In the genomic region with DNA sequence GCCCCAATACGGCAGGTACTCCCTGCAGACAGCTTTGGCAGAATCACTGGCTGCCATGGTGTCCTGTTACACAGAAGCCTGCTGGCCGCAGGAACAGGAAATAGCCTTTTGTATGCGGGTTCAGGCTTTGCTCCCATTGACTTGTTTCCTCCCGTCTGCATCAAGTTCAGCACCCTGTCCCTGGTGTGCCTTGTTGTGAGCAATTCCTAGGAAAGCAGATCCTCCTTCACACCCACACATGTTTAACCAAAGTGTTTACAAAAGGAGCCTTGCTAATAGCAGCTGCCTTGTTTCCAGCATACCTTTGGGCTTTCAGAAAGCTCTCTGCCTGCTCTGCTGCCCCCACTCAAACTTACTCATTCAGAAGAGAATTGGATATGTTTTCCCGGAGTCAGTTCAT, we compare ENCODE assay signal across 10 cellular contexts.
DNase-seq lines count a peak whose midpoint lies in the region; ATAC-seq and TF ChIP-seq lines count a peak whose summit lies in the region.
"Had no signal": no experiment of that assay in that cellular context is flagged by ENCODE, and none has a peak within 500 bp of the region (broad histone marks: within the 10 kb centered on the region; RNA-seq: fewer than 3 reads in every experiment).

No MANE protein-coding gene starts in this region.

- no peaks in the 10 kb centered on the region for H3K27me3 Mint-ChIP-seq in naive thymus-derived CD4-positive, alpha-beta T cell
- no peaks in the 10 kb centered on the region for H3K27me3 Mint-ChIP-seq in natural killer cell (ENCODE audit: low read depth in 2 of 2)

- H3K36me3 ChIP-seq in mucosa of descending colon (ENCODE audit: low read depth) = no peaks in the 10 kb centered on the region
- no peaks in the 10 kb centered on the region for H3K36me3 ChIP-seq in effector memory CD4-positive, alpha-beta T cell (ENCODE audit: control insufficient read depth, insufficient read depth, low read length)
- no peaks in the 10 kb centered on the region for H3K36me3 ChIP-seq in naive thymus-derived CD4-positive, alpha-beta T cell (ENCODE audit: control insufficient read depth in 2 of 3, insufficient read depth in 3 of 3, low read length in 3 of 3)
- H3K36me3 ChIP-seq: pancreas had no signal

- H3K4me3 ChIP-seq in cardiac fibroblast (replicated peaks in 1 of 2; ENCODE audit: low read depth in 2 of 2, low read length in 2 of 2) (no peak overlapping the region), mucosa of descending colon (no peak overlapping the region)
- no peak overlapping the region for H3K4me3 ChIP-seq in effector memory CD4-positive, alpha-beta T cell (ENCODE audit: insufficient read depth, low read depth, low read length, poor library complexity, severe bottlenecking)
- H3K4me3 ChIP-seq in naive thymus-derived CD4-positive, alpha-beta T cell (ENCODE audit: low read length) = no peak overlapping the region
- H3K4me3 ChIP-seq: pancreas had no signal

- H3K4me3 Mint-ChIP-seq in naive thymus-derived CD4-positive, alpha-beta T cell = peak overlapping the region in 1 of 10 donors; percentile 15
- no peak overlapping the region for H3K4me3 Mint-ChIP-seq in natural killer cell

- peaks cover 0 to 33% (median 17%) of the 10 kb centered on the region in 7 donors for H3K4me1 Mint-ChIP-seq in naive thymus-derived CD4-positive, alpha-beta T cell
- no peaks in the 10 kb centered on the region for H3K4me1 Mint-ChIP-seq in natural killer cell

- H3K9me3 Mint-ChIP-seq in naive thymus-derived CD4-positive, alpha-beta T cell = peaks cover 0 to 2% (median 0%) of the 10 kb centered on the region in 11 donors
- H3K9me3 Mint-ChIP-seq in natural killer cell = no peaks in the 10 kb centered on the region

- peak; percentile 53 for DNase-seq in COLO668 (lab: John Stamatoyannopoulos, UW; ENCODE audit: unreplicated experiment)
- peak; percentile 96 for DNase-seq in LHCN-M2 (ENCODE audit: low read depth)
- peak; percentile 71 to 75 for DNase-seq in cardiac fibroblast (ENCODE audit: low read depth in 2 of 2)
- no peak for DNase-seq in mucosa of descending colon
- no peak for DNase-seq in substantia nigra (lab: John Stamatoyannopoulos, UW)
- no peak for DNase-seq in effector memory CD4-positive, alpha-beta T cell
- DNase-seq in naive thymus-derived CD4-positive, alpha-beta T cell = no peak
- no peak for DNase-seq in natural killer cell
- DNase-seq: central memory CD4-positive, alpha-beta T cell had no signal

- H3K27ac ChIP-seq in substantia nigra (ENCODE audit: low read depth, low read length, poor library complexity, severe bottlenecking) = no peak overlapping the region
- H3K27ac ChIP-seq in effector memory CD4-positive, alpha-beta T cell (ENCODE audit: insufficient read depth, low read length, poor library complexity, severe bottlenecking) = no peak overlapping the region
- H3K27ac ChIP-seq in naive thymus-derived CD4-positive, alpha-beta T cell (ENCODE audit: low read depth, low read length) = no peak overlapping the region
- H3K27ac ChIP-seq: pancreas had no signal

- CTCF ChIA-PET in naive thymus-derived CD4-positive, alpha-beta T cell (lab: Charles Lee) = interaction anchor here (1.2 kb wide), 1 partner anchor 65 kb away, joined by 4 read pairs; no protein-coding TSS in a partner anchor

- H3K27me3 ChIP-seq in effector memory CD4-positive, alpha-beta T cell (replicated peaks; ENCODE audit: control insufficient read depth, insufficient read depth, low read length, poor library complexity, severe bottlenecking) = no peaks in the 10 kb centered on the region
- no peaks in the 10 kb centered on the region for H3K27me3 ChIP-seq in naive thymus-derived CD4-positive, alpha-beta T cell (ENCODE audit: control insufficient read depth in 2 of 2, insufficient read depth in 2 of 2, low read length in 2 of 2)

- H3K27ac Mint-ChIP-seq in naive thymus-derived CD4-positive, alpha-beta T cell = no peak overlapping the region
- H3K27ac Mint-ChIP-seq in natural killer cell = no peak overlapping the region

- TF ChIP-seq CTCF in cardiac fibroblast (IDR thresholded peaks at IDR 0.05; ENCODE audit: low read depth, low read length) = no peak
- no peak for TF ChIP-seq CTCF in mucosa of descending colon (IDR thresholded peaks at IDR 0.05)
- no peak for TF ChIP-seq CTCF in natural killer cell (IDR thresholded peaks at IDR 0.05)

- no peaks in the 10 kb centered on the region for H3K4me1 ChIP-seq in mucosa of descending colon (ENCODE audit: low read depth)
- H3K4me1 ChIP-seq in effector memory CD4-positive, alpha-beta T cell (ENCODE audit: control insufficient read depth, insufficient read depth, low read length, poor library complexity, severe bottlenecking) = no peaks in the 10 kb centered on the region
- no peaks in the 10 kb centered on the region for H3K4me1 ChIP-seq in naive thymus-derived CD4-positive, alpha-beta T cell (ENCODE audit: control insufficient read depth in 2 of 2, insufficient read depth in 2 of 2, low read length in 2 of 2)
- H3K4me1 ChIP-seq: pancreas had no signal

- H3K9me3 ChIP-seq in mucosa of descending colon = no peaks in the 10 kb centered on the region
- no peaks in the 10 kb centered on the region for H3K9me3 ChIP-seq in effector memory CD4-positive, alpha-beta T cell (ENCODE audit: control insufficient read depth, low read length)
- no peaks in the 10 kb centered on the region for H3K9me3 ChIP-seq in naive thymus-derived CD4-positive, alpha-beta T cell (ENCODE audit: control insufficient read depth in 2 of 3, low read length in 3 of 3)
- H3K9me3 ChIP-seq: pancreas had no signal

- ATAC-seq in mucosa of descending colon (peak; percentile 46), natural killer cell (no peak)
- no peak for ATAC-seq in naive thymus-derived CD4-positive, alpha-beta T cell

- peaks cover 6 to 25% (median 16%) of the 10 kb centered on the region in 5 donors for H3K36me3 Mint-ChIP-seq in naive thymus-derived CD4-positive, alpha-beta T cell
- H3K36me3 Mint-ChIP-seq in natural killer cell = no peaks in the 10 kb centered on the region

- intact Hi-C loops in mucosa of descending colon (cut with DNase I, micrococcal nuclease) = no loop called here
- intact Hi-C loops in naive thymus-derived CD4-positive, alpha-beta T cell (cut with micrococcal nuclease) = no loop called here
- intact Hi-C loops in natural killer cell (cut with micrococcal nuclease) = no loop called here

- POLR2A ChIA-PET in naive thymus-derived CD4-positive, alpha-beta T cell (lab: Charles Lee) = interaction anchor here (0.5 to 1.2 kb wide), 2 partner anchors 209 to 538 kb away, joined by 3 read pairs; no protein-coding TSS in a partner anchor

Comparison
In these comparisons a context has a peak if more than half of its experiments do, and no peak if none do; other contexts are left out.
1. DNase-seq: peak in COLO668 (single experiment), LHCN-M2 (single experiment) and cardiac fibroblast (2 of 2); none in mucosa of descending colon (0 of 3), substantia nigra (0 of 49), effector memory CD4-positive, alpha-beta T cell (0 of 3), naive thymus-derived CD4-positive, alpha-beta T cell (0 of 9) and natural killer cell (single experiment).